1 cellular context compared by ENCODE assay signal in the genomic region with DNA sequence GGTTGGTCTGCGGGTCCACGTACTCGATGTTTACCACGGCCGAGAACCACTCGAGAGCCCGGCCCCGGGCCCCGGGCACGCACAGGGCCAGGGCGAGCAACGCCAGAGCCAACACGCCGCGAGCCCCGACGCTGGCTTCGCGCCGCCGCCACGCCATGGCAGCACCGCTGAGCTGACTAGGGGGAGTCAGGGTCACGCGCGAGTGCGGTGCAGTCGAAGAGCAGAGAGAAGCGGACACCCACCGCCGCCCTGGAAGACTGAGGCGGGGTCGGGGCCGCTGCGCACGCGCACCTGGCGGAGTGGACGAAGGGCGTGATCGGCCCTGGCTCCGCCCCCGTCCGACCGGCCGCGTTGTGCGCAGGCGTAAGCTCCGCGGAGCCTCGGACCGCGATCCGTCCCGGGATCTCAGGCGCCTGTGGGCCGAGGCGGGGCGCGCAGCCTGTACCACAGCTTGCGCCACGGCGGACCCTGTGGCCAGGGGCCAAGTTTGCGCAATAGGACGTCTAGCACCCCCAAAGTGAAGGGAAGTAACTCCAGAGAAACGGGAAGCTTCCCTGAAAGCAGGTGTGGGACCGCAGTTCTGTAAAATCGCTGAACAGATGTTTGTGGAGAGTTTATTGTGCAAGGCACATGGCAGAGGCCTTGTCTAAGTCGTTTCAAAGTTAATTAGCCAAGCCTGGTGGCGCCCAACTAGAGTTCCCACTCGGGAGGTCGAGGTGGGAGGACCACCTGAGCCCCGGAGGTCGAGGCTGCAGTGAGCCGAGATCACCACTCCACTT.
TF ChIP-seq lines count a peak whose summit lies in the region.

A gene with protein sequence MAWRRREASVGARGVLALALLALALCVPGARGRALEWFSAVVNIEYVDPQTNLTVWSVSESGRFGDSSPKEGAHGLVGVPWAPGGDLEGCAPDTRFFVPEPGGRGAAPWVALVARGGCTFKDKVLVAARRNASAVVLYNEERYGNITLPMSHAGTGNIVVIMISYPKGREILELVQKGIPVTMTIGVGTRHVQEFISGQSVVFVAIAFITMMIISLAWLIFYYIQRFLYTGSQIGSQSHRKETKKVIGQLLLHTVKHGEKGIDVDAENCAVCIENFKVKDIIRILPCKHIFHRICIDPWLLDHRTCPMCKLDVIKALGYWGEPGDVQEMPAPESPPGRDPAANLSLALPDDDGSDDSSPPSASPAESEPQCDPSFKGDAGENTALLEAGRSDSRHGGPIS (minus strand): TSS at position 270 of the 779 bp plus-strand sequence. CDS start 113 bp downstream, at position 157.

TF ChIP-seq in K562, 482 proteins besides CTCF, POLR2A, EP300 and RAD21 (continued from another document and continues in another):
- TF ChIP-seq ZNF318 (IDR thresholded peaks at IDR 0.05; ENCODE audit: borderline replicate concordance in 1 of 2, low read depth in 1 of 2) (no peak), TAF15 (IDR thresholded peaks at IDR 0.05; ENCODE audit: low read depth, low read length) (no peak), TAL1 (IDR thresholded peaks at IDR 0.05) (no peak), ETV6 (IDR thresholded peaks at IDR 0.05; ENCODE audit: borderline replicate concordance in 1 of 2, low read depth in 2 of 2, low read length in 1 of 2) (peak in 1 of 2 experiments; percentile 67; a peak in 2 of 4 replicates), ETV6 (CRISPR knock-in tag; IDR thresholded peaks at IDR 0.05; ENCODE audit: borderline replicate concordance) (no peak; the same call in 1 of the 2 replicates), HES1 (IDR thresholded peaks at IDR 0.05; ENCODE audit: low read depth) (peak; percentile 54; the same call in 1 of the 2 replicates), ZNF143 (CRISPR knock-in tag; IDR thresholded peaks at IDR 0.05) (no peak), SMARCB1 (IDR thresholded peaks at IDR 0.05; ENCODE audit: insufficient read length, low read depth) (no peak), HMG20A (CRISPR knock-in tag; conservative IDR thresholded peaks at IDR 0.05) (no peak), ZNF121 (CRISPR knock-in tag; conservative IDR thresholded peaks at IDR 0.05) (no peak), ZNF780A (CRISPR knock-in tag; IDR thresholded peaks at IDR 0.05) (no peak), CHCHD3 (CRISPR knock-in tag; IDR thresholded peaks at IDR 0.05) (no peak), BCOR (IDR thresholded peaks at IDR 0.05) (0 out of 2 replicates have a peak, but pooled peaks have one; percentile 22), PHF20 (IDR thresholded peaks at IDR 0.05; ENCODE audit: partially characterized antibody) (peak; percentile 79), ZNF76 (CRISPR knock-in tag; IDR thresholded peaks at IDR 0.05; ENCODE audit: borderline replicate concordance) (0 out of 2 replicates have a peak, but pooled peaks have one; percentile 49), GATAD2A (IDR thresholded peaks at IDR 0.05) (no peak), SRSF7 (optimal IDR thresholded peaks at IDR 0.05; ENCODE audit: low read depth, low read length) (no peak), SMAD3 (CRISPR knock-in tag; conservative IDR thresholded peaks at IDR 0.05) (no peak), NBN (IDR thresholded peaks at IDR 0.05; ENCODE audit: low read depth) (peak; percentile 56; the same call in 1 of the 2 replicates), ESRRB (CRISPR knock-in tag; IDR thresholded peaks at IDR 0.05; ENCODE audit: borderline replicate concordance) (no peak), XRCC4 (IDR thresholded peaks at IDR 0.05; ENCODE audit: extremely low read depth, insufficient read depth, insufficient read length) (no peak), FOXP1 (CRISPR knock-in tag; IDR thresholded peaks at IDR 0.05) (peak; percentile 22; the same call in 1 of the 2 replicates), SP1 (CRISPR knock-in tag; IDR thresholded peaks at IDR 0.05) (peak; percentile 85), CSDE1 (IDR thresholded peaks at IDR 0.05) (no peak), BDP1 (IDR thresholded peaks at IDR 0.05; ENCODE audit: insufficient read depth, insufficient read length) (no peak), ATF3 (IDR thresholded peaks at IDR 0.05) (peak; percentile 53), ATF3 (CRISPR knock-in tag; conservative IDR thresholded peaks at IDR 0.05) (no peak), NELFE (IDR thresholded peaks at IDR 0.05; ENCODE audit: insufficient read depth, insufficient read length) (no peak), LARP7 (IDR thresholded peaks at IDR 0.05) (no peak), HNRNPH1 (optimal IDR thresholded peaks at IDR 0.05; ENCODE audit: low read depth, low read length) (no peak), EZH2 (IDR thresholded peaks at IDR 0.05; ENCODE audit: borderline replicate concordance, low read depth, low read length) (no peak), TRIM24 (IDR thresholded peaks at IDR 0.05) (peak in 1 of 2 experiments; percentile 66; a peak in 2 of 4 replicates), SNAPC5 (CRISPR knock-in tag; IDR thresholded peaks at IDR 0.05) (no peak)
- TF ChIP-seq, protein P1, sequence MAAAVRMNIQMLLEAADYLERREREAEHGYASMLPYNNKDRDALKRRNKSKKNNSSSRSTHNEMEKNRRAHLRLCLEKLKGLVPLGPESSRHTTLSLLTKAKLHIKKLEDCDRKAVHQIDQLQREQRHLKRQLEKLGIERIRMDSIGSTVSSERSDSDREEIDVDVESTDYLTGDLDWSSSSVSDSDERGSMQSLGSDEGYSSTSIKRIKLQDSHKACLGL (CRISPR knock-in tag; IDR thresholded peaks at IDR 0.05; ENCODE audit: borderline replicate concordance, poor library complexity, severe bottlenecking), result no peak
- TF ChIP-seq, protein P2, sequence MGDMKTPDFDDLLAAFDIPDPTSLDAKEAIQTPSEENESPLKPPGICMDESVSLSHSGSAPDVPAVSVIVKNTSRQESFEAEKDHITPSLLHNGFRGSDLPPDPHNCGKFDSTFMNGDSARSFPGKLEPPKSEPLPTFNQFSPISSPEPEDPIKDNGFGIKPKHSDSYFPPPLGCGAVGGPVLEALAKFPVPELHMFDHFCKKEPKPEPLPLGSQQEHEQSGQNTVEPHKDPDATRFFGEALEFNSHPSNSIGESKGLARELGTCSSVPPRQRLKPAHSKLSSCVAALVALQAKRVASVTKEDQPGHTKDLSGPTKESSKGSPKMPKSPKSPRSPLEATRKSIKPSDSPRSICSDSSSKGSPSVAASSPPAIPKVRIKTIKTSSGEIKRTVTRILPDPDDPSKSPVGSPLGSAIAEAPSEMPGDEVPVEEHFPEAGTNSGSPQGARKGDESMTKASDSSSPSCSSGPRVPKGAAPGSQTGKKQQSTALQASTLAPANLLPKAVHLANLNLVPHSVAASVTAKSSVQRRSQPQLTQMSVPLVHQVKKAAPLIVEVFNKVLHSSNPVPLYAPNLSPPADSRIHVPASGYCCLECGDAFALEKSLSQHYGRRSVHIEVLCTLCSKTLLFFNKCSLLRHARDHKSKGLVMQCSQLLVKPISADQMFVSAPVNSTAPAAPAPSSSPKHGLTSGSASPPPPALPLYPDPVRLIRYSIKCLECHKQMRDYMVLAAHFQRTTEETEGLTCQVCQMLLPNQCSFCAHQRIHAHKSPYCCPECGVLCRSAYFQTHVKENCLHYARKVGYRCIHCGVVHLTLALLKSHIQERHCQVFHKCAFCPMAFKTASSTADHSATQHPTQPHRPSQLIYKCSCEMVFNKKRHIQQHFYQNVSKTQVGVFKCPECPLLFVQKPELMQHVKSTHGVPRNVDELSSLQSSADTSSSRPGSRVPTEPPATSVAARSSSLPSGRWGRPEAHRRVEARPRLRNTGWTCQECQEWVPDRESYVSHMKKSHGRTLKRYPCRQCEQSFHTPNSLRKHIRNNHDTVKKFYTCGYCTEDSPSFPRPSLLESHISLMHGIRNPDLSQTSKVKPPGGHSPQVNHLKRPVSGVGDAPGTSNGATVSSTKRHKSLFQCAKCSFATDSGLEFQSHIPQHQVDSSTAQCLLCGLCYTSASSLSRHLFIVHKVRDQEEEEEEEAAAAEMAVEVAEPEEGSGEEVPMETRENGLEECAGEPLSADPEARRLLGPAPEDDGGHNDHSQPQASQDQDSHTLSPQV (IDR thresholded peaks at IDR 0.05), result peak; percentile 83
- TF ChIP-seq, protein P3, sequence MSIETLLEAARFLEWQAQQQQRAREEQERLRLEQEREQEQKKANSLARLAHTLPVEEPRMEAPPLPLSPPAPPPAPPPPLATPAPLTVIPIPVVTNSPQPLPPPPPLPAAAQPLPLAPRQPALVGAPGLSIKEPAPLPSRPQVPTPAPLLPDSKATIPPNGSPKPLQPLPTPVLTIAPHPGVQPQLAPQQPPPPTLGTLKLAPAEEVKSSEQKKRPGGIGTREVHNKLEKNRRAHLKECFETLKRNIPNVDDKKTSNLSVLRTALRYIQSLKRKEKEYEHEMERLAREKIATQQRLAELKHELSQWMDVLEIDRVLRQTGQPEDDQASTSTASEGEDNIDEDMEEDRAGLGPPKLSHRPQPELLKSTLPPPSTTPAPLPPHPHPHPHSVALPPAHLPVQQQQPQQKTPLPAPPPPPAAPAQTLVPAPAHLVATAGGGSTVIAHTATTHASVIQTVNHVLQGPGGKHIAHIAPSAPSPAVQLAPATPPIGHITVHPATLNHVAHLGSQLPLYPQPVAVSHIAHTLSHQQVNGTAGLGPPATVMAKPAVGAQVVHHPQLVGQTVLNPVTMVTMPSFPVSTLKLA (conservative IDR thresholded peaks at IDR 0.05), result peak; percentile 26 to 51; a peak in 1 of 4 replicates
- TF ChIP-seq, protein P4, sequence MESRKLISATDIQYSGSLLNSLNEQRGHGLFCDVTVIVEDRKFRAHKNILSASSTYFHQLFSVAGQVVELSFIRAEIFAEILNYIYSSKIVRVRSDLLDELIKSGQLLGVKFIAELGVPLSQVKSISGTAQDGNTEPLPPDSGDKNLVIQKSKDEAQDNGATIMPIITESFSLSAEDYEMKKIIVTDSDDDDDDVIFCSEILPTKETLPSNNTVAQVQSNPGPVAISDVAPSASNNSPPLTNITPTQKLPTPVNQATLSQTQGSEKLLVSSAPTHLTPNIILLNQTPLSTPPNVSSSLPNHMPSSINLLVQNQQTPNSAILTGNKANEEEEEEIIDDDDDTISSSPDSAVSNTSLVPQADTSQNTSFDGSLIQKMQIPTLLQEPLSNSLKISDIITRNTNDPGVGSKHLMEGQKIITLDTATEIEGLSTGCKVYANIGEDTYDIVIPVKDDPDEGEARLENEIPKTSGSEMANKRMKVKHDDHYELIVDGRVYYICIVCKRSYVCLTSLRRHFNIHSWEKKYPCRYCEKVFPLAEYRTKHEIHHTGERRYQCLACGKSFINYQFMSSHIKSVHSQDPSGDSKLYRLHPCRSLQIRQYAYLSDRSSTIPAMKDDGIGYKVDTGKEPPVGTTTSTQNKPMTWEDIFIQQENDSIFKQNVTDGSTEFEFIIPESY (CRISPR knock-in tag; IDR thresholded peaks at IDR 0.05), result peak; percentile 53
